ENCODE assay signal across 10 cellular contexts in the genomic region with DNA sequence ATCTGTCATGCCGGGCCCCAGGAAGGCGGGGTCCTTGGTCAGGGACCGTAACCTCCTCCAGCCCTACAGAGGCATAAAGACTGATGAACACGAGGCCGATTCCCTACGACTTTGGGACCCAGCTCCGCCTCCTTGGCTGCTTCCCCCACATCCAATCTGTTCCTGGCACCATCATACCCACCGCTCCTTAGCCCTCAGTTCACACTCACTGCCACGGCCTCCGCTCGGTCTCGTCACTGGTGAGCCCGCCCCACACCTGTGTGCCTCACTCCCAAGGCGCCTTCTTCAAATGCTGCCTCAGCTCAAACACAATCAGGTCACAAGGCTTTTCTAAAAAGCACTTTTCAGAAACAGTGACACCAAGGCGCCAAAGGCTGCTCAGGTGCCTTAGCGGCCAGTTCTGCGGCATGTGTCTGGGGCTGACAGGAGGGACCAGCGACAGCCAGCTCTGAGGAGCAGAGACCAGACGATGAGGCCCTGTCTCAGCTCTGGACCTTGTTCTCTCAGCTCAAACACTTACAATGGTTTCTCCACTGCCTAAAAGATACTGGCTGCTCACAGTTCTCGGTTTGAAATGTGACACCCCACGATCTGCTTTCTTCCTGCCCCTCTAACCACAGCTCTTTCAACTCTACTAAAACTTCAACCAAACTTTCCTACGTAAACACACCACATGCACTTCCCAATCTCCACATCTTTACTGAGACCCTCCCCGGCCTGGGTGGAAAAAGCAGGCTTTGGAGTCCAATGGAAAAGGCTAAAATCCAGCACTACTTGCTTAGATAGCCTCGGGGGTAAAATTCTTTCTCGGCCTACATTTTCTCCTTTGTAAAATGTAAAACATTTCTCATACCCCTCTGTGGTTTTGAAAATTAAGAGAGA. TPM values are rescaled to one million over a fixed set of nuclear protein-coding genes. Genes with fewer than 3 reads are reported as not detected.
DNase-seq lines count a peak whose midpoint lies in the region; ATAC-seq, FAIRE-seq and TF ChIP-seq lines count a peak whose summit lies in the region.
"Had no signal": no experiment of that assay in that cellular context is flagged by ENCODE, and none has a peak within 500 bp of the region (broad histone marks: within the 10 kb centered on the region; RNA-seq: fewer than 3 reads in every experiment).

No MANE protein-coding gene starts in this region.

- no peak for FAIRE-seq in kidney (lab: Jason Lieb, UNC)

- H3K27me3 ChIP-seq in Peyer's patch, result no peaks in the 10 kb centered on the region
- H3K27me3 ChIP-seq: heart right ventricle had no signal

- H3K27ac ChIP-seq in Peyer's patch (peak overlapping the region; percentile 46 to 75 (median 62)), kidney (ENCODE audit: low read depth in 2 of 2, low read length in 2 of 2) (no peak overlapping the region)

- H3K9me3 ChIP-seq in Peyer's patch, result no peaks in the 10 kb centered on the region
- no peaks in the 10 kb centered on the region for H3K9me3 ChIP-seq in kidney (ENCODE audit: control insufficient read depth in 1 of 2, low read length in 2 of 2)
- H3K9me3 ChIP-seq: heart right ventricle had no signal

- H3K9ac ChIP-seq in kidney (ENCODE audit: low read length in 2 of 2), result no peak overlapping the region

- H3K4me1 ChIP-seq in Peyer's patch, result no peaks in the 10 kb centered on the region
- H3K4me1 ChIP-seq in kidney (ENCODE audit: control insufficient read depth in 1 of 2, insufficient read depth in 1 of 2, low read depth in 1 of 2, low read length in 2 of 2), result no peaks in the 10 kb centered on the region

- no peak for DNase-seq in Peyer's patch
- peak; percentile 36 for DNase-seq in activated T-cell treated with anti-CD3 and anti-CD28 coated beads, Interleukin-2, amount 50 U/mL, for 4 hours
- peak; percentile 29 for DNase-seq in kidney
- DNase-seq in NCI-H1694 (lab: John Stamatoyannopoulos, UW), result no peak
- no peak for DNase-seq in NCI-H187 (lab: John Stamatoyannopoulos, UW)
- DNase-seq: heart right ventricle, NCI-H2081, retina had no signal

- intact Hi-C loops in kidney (cut with DNase I), result no loop called here

- H3K4me3 Mint-ChIP-seq in activated T-cell treated with anti-CD3 and anti-CD28 coated beads, Interleukin-2, amount 50 U/mL, for 4 hours, result peak overlapping the region; percentile 72
- peak overlapping the region; percentile 74 for H3K4me3 Mint-ChIP-seq in stimulated activated naive CD8-positive, alpha-beta T cell treated with anti-CD3 and anti-CD28 coated beads, Interleukin-15, Interleukin-2, amounts not matched to agents 100 ng/mL and 50 ng/mL, for 24 hours

- TF ChIP-seq CTCF in Peyer's patch (IDR thresholded peaks at IDR 0.05), result no peak
- no peak for TF ChIP-seq CTCF in kidney (IDR thresholded peaks at IDR 0.05; ENCODE audit: borderline replicate concordance, extremely low read depth, insufficient read depth)

- no peak overlapping the region for H3K4me3 ChIP-seq in Peyer's patch
- no peak overlapping the region for H3K4me3 ChIP-seq in kidney (ENCODE audit: low read length in 2 of 2)
- H3K4me3 ChIP-seq: heart right ventricle had no signal

- peaks cover 56% of the 10 kb centered on the region for H3K4me1 Mint-ChIP-seq in activated T-cell treated with anti-CD3 and anti-CD28 coated beads, Interleukin-2, amount 50 U/mL, for 4 hours (ENCODE audit: low read depth)
- H3K4me1 Mint-ChIP-seq in stimulated activated naive CD8-positive, alpha-beta T cell treated with anti-CD3 and anti-CD28 coated beads, Interleukin-15, Interleukin-2, amounts not matched to agents 100 ng/mL and 50 ng/mL, for 24 hours (ENCODE audit: low read depth), result peaks cover 48% of the 10 kb centered on the region

- H3K9me3 Mint-ChIP-seq in activated T-cell treated with anti-CD3 and anti-CD28 coated beads, Interleukin-2, amount 50 U/mL, for 4 hours, result no peaks in the 10 kb centered on the region
- H3K9me3 Mint-ChIP-seq in stimulated activated naive CD8-positive, alpha-beta T cell treated with anti-CD3 and anti-CD28 coated beads, Interleukin-15, Interleukin-2, amounts not matched to agents 100 ng/mL and 50 ng/mL, for 24 hours, result no peaks in the 10 kb centered on the region

- no peak for TF ChIP-seq POLR2A in Peyer's patch (IDR thresholded peaks at IDR 0.05)

- H3K27ac Mint-ChIP-seq in stimulated activated naive CD8-positive, alpha-beta T cell treated with anti-CD3 and anti-CD28 coated beads, Interleukin-15, Interleukin-2, amounts not matched to agents 100 ng/mL and 50 ng/mL, for 24 hours, result peak overlapping the region; percentile 87

- H3K36me3 Mint-ChIP-seq in activated T-cell treated with anti-CD3 and anti-CD28 coated beads, Interleukin-2, amount 50 U/mL, for 4 hours (ENCODE audit: insufficient read depth), result peaks cover 52% of the 10 kb centered on the region
- peaks cover 83% of the 10 kb centered on the region for H3K36me3 Mint-ChIP-seq in stimulated activated naive CD8-positive, alpha-beta T cell treated with anti-CD3 and anti-CD28 coated beads, Interleukin-15, Interleukin-2, amounts not matched to agents 100 ng/mL and 50 ng/mL, for 24 hours (ENCODE audit: low read depth)

- ATAC-seq in activated T-cell treated with anti-CD3 and anti-CD28 coated beads, Interleukin-2, amount 50 U/mL, for 4 hours, result peak; percentile 81 to 84
- no peak for ATAC-seq in HG02642 (IDR thresholded peaks at IDR 0.05; ENCODE audit: poor library complexity, unreplicated experiment)

- H3K36me3 ChIP-seq in Peyer's patch (peaks cover 0 to 98% (median 0%) of the 10 kb centered on the region in 3 donors), kidney (ENCODE audit: control insufficient read depth in 1 of 2, insufficient read depth in 2 of 2, low read length in 2 of 2) (peaks cover 61 to 81% of the 10 kb centered on the region in 2 donors)

- no peaks in the 10 kb centered on the region for H3K27me3 Mint-ChIP-seq in activated T-cell treated with anti-CD3 and anti-CD28 coated beads, Interleukin-2, amount 50 U/mL, for 4 hours (ENCODE audit: low read depth)
- no peaks in the 10 kb centered on the region for H3K27me3 Mint-ChIP-seq in stimulated activated naive CD8-positive, alpha-beta T cell treated with anti-CD3 and anti-CD28 coated beads, Interleukin-15, Interleukin-2, amounts not matched to agents 100 ng/mL and 50 ng/mL, for 24 hours

RNA-seq across cellular contexts. Expression of a gene that starts 33.2 kb away (rescaled TPM):
- total RNA-seq in Peyer's patch (10 to 100 TPM; 15.7 to 39.9 (median 25.3) TPM), kidney (29.8 TPM)
- 1 to 10 TPM; 5.2 to 6.0 (median 5.2) TPM for total RNA-seq in activated T-cell treated with anti-CD3 and anti-CD28 coated beads, Interleukin-2, amount 50 U/mL, for 4 hours
- 49.7 TPM for polyA plus RNA-seq in kidney (ENCODE audit: insufficient read depth, low read depth, low replicate concordance)

RNA-seq across cellular contexts. Expression of a gene that starts 33.3 kb away (rescaled TPM):
- total RNA-seq in Peyer's patch (100 to 1,000 TPM; 167 to 754 (median 598) TPM), kidney (56.1 TPM)
- 10 to 100 TPM; 32.5 to 35.5 (median 34.6) TPM for total RNA-seq in activated T-cell treated with anti-CD3 and anti-CD28 coated beads, Interleukin-2, amount 50 U/mL, for 4 hours
- 4.6 TPM for polyA plus RNA-seq in kidney (ENCODE audit: insufficient read depth, low read depth, low replicate concordance)

Comparison
In these comparisons a context has a peak if more than half of its experiments do, and no peak if none do; other contexts are left out.
1. DNase-seq: peak in activated T-cell treated with anti-CD3 and anti-CD28 coated beads, Interleukin-2, amount 50 U/mL, for 4 hours (single experiment) and kidney (single experiment); none in Peyer's patch (0 of 3), NCI-H1694 (single experiment) and NCI-H187 (0 of 2).
2. H3K27ac ChIP-seq: peak in Peyer's patch (4 of 4); none in kidney (0 of 2).